Comparison of ENCODE assay signal across 19 cellular contexts in the genomic region with DNA sequence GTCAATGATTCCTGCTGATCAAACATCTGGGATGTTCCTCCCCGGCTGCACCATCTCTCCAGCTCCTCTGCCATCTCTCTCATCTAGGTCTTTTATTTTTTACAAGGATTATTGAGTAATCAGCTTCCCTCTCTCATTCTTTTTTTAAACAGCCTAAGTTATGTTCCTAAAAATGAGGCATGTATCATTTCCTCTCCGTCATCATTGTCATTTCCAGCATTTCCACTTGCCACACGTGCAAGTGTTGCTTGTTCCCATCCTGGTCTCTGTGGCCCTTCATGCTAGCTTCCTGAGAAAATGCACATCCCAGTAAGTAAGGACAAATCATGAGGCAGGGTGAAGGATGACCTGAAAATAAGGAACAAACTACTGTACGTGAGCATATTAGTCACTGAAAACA.
DNase-seq lines count a peak whose midpoint lies in the region; TF ChIP-seq lines count a peak whose summit lies in the region.
"Had no signal": no experiment of that assay in that cellular context is flagged by ENCODE, and none has a peak within 500 bp of the region (broad histone marks: within the 10 kb centered on the region; RNA-seq: fewer than 3 reads in every experiment).

No MANE protein-coding gene starts in this region.

- no peak overlapping the region for H2AFZ ChIP-seq in fibroblast of lung (ENCODE audit: low read length)

- H3K4me1 ChIP-seq in BLaER1 treated with 17β-estradiol and CSF1 and Interleukin-3, amounts not matched to agents 10 nM and 100 nM, result peaks cover 0 to 38% (median 13%) of the 10 kb centered on the region in 10 experiments; a peak in 12 of 20 replicates
- H3K4me1 ChIP-seq in fibroblast of lung (ENCODE audit: control insufficient read depth, extremely low read depth, insufficient read depth, low read length) (peaks cover 6% of the 10 kb centered on the region), ovary (ENCODE audit: insufficient read depth) (no peaks in the 10 kb centered on the region)
- H3K4me1 ChIP-seq: esophagus muscularis mucosa, Peyer's patch had no signal

- TF ChIP-seq POLR2A in ovary (IDR thresholded peaks at IDR 0.05), result no peak

- H3K27ac Mint-ChIP-seq in activated CD4-positive, alpha-beta T cell treated with anti-CD3 and anti-CD28 coated beads, Interleukin-2, amount 10 ng/mL, durations not matched to agents 24 days and 14 days, result no peak overlapping the region
- H3K27ac Mint-ChIP-seq: activated naive CD8-positive, alpha-beta T cell treated with anti-CD3 and anti-CD28 coated beads, Interleukin-2, amount 10 ng/mL, durations not matched to agents 7 days and 5 days had no signal

- H3K4me3 ChIP-seq in BLaER1 treated with 17β-estradiol and CSF1 and Interleukin-3, amounts not matched to agents 10 nM and 100 nM, result no peak overlapping the region
- H3K4me3 ChIP-seq in fibroblast of lung (replicated peaks in 1 of 4; ENCODE audit: control extremely low read depth in 1 of 4, insufficient read depth in 1 of 4, low read depth in 3 of 4, low read length in 4 of 4) (no peak overlapping the region), ovary (no peak overlapping the region)
- H3K4me3 ChIP-seq: esophagus muscularis mucosa, Peyer's patch had no signal

- H4K20me1 ChIP-seq in BLaER1 treated with 17β-estradiol and CSF1 and Interleukin-3, amounts not matched to agents 10 nM and 100 nM, result no peaks in the 10 kb centered on the region
- no peaks in the 10 kb centered on the region for H4K20me1 ChIP-seq in fibroblast of lung (ENCODE audit: control insufficient read depth, extremely low read depth, insufficient read depth, low read length)

- H3K27me3 ChIP-seq in BLaER1 treated with 17β-estradiol and CSF1 and Interleukin-3, amounts not matched to agents 10 nM and 100 nM, result no peaks in the 10 kb centered on the region
- H3K27me3 ChIP-seq in fibroblast of lung (ENCODE audit: control insufficient read depth, insufficient read depth, low read length) (no peaks in the 10 kb centered on the region), ovary (no peaks in the 10 kb centered on the region)
- H3K27me3 ChIP-seq: esophagus muscularis mucosa, Peyer's patch had no signal

- peak overlapping the region in 7 of 11 experiments; percentile 11 to 80 (median 48); a peak in 9 of 22 replicates for H3K27ac ChIP-seq in BLaER1 treated with 17β-estradiol and CSF1 and Interleukin-3, amounts not matched to agents 10 nM and 100 nM
- H3K27ac ChIP-seq in fibroblast of lung (ENCODE audit: insufficient read depth, low read length) (peak overlapping the region; percentile 69), ovary (no peak overlapping the region)
- H3K27ac ChIP-seq: esophagus muscularis mucosa had no signal

- H3K4me2 ChIP-seq in BLaER1 treated with 17β-estradiol and CSF1 and Interleukin-3, amounts not matched to agents 10 nM and 100 nM, result peak overlapping the region in 7 of 11 experiments; percentile 7 to 89 (median 69); a peak in 13 of 22 replicates
- H3K4me2 ChIP-seq in fibroblast of lung (ENCODE audit: extremely low read depth, insufficient read depth, low read length), result no peak overlapping the region

- intact Hi-C loops in ovary (cut with DNase I), result no loop called here
- intact Hi-C loops in activated CD4-positive, alpha-beta T cell treated with anti-CD3 and anti-CD28 coated beads, Interleukin-2, amount 10 ng/mL, durations not matched to agents 24 days and 14 days (cut with micrococcal nuclease), result no loop called here

- H3K9me3 ChIP-seq in BLaER1 treated with 17β-estradiol and CSF1 and Interleukin-3, amounts not matched to agents 10 nM and 100 nM (replicated peaks in 1 of 11), result no peaks in the 10 kb centered on the region
- H3K9me3 ChIP-seq in fibroblast of lung (ENCODE audit: control insufficient read depth, insufficient read depth, low read depth, low read length) (no peaks in the 10 kb centered on the region), ovary (no peaks in the 10 kb centered on the region)
- H3K9me3 ChIP-seq: esophagus muscularis mucosa, Peyer's patch had no signal

- no peaks in the 10 kb centered on the region for H3K36me3 Mint-ChIP-seq in activated CD4-positive, alpha-beta T cell treated with anti-CD3 and anti-CD28 coated beads, Interleukin-2, amount 10 ng/mL, durations not matched to agents 24 days and 14 days (ENCODE audit: low read depth)
- H3K36me3 Mint-ChIP-seq: activated naive CD8-positive, alpha-beta T cell treated with anti-CD3 and anti-CD28 coated beads, Interleukin-2, amount 10 ng/mL, durations not matched to agents 7 days and 5 days had no signal

- no peaks in the 10 kb centered on the region for H3K79me2 ChIP-seq in fibroblast of lung (ENCODE audit: control insufficient read depth, insufficient read depth, low read length)

- peak; percentile 83 for TF ChIP-seq EP300 in ovary (IDR thresholded peaks at IDR 0.05)

- no peaks in the 10 kb centered on the region for H3K9me3 Mint-ChIP-seq in activated CD4-positive, alpha-beta T cell treated with anti-CD3 and anti-CD28 coated beads, Interleukin-2, amount 10 ng/mL, durations not matched to agents 24 days and 14 days

- H3K27me3 Mint-ChIP-seq in activated CD4-positive, alpha-beta T cell treated with anti-CD3 and anti-CD28 coated beads, Interleukin-2, amount 10 ng/mL, durations not matched to agents 24 days and 14 days, result no peaks in the 10 kb centered on the region
- H3K27me3 Mint-ChIP-seq: activated naive CD8-positive, alpha-beta T cell treated with anti-CD3 and anti-CD28 coated beads, Interleukin-2, amount 10 ng/mL, durations not matched to agents 7 days and 5 days had no signal

- H3K4me3 Mint-ChIP-seq in activated CD4-positive, alpha-beta T cell treated with anti-CD3 and anti-CD28 coated beads, Interleukin-2, amount 10 ng/mL, durations not matched to agents 24 days and 14 days, result no peak overlapping the region
- H3K4me3 Mint-ChIP-seq: activated naive CD8-positive, alpha-beta T cell treated with anti-CD3 and anti-CD28 coated beads, Interleukin-2, amount 10 ng/mL, durations not matched to agents 7 days and 5 days; activated T-cell treated with anti-CD3 and anti-CD28 coated beads, Interleukin-2, amount 50 U/mL, for 4 hours had no signal

- TF ChIP-seq CTCF in fibroblast of lung (conservative IDR thresholded peaks at IDR 0.05 in 1 of 2, IDR thresholded peaks at IDR 0.05 in 1 of 2; ENCODE audit: low read depth in 1 of 2, low read length in 2 of 2) (no peak), ovary (IDR thresholded peaks at IDR 0.05) (no peak)

- WGBS in ovary, 3 donors, result 67 to 85% (median 74%) methylated on average over 4 of the region's 4 CpGs

- H3K9ac ChIP-seq in BLaER1 treated with 17β-estradiol and CSF1 and Interleukin-3, amounts not matched to agents 10 nM and 100 nM, result peak overlapping the region in 4 of 11 experiments; percentile 11 to 66 (median 44); a peak in 5 of 22 replicates
- H3K9ac ChIP-seq in fibroblast of lung (ENCODE audit: insufficient read depth, low read length), result no peak overlapping the region

- no peaks in the 10 kb centered on the region for H3K36me3 ChIP-seq in BLaER1 treated with 17β-estradiol and CSF1 and Interleukin-3, amounts not matched to agents 10 nM and 100 nM
- H3K36me3 ChIP-seq in fibroblast of lung (ENCODE audit: control insufficient read depth, insufficient read depth, low read length) (no peaks in the 10 kb centered on the region), ovary (no peaks in the 10 kb centered on the region)
- H3K36me3 ChIP-seq: esophagus muscularis mucosa, Peyer's patch had no signal

- H3K4me1 Mint-ChIP-seq in activated CD4-positive, alpha-beta T cell treated with anti-CD3 and anti-CD28 coated beads, Interleukin-2, amount 10 ng/mL, durations not matched to agents 24 days and 14 days, result no peaks in the 10 kb centered on the region
- H3K4me1 Mint-ChIP-seq: activated naive CD8-positive, alpha-beta T cell treated with anti-CD3 and anti-CD28 coated beads, Interleukin-2, amount 10 ng/mL, durations not matched to agents 7 days and 5 days had no signal

- DNase-seq in MV-4-11 (lab: John Stamatoyannopoulos, UW), result peak; percentile 66
- peak; percentile 29 to 81 for DNase-seq in fibroblast of lung (ENCODE audit: low read depth in 2 of 2)
- no peak for DNase-seq in ovary
- no peak for DNase-seq in cerebellar nuclear complex (lab: John Stamatoyannopoulos, UW)
- no peak for DNase-seq in SHP77 (lab: John Stamatoyannopoulos, UW)
- no peak for DNase-seq in activated CD4-positive, alpha-beta T cell treated with anti-CD3 and anti-CD28 coated beads, Interleukin-2, amount 10 ng/mL, durations not matched to agents 24 days and 14 days
- DNase-seq in NCI-H2196 (lab: John Stamatoyannopoulos, UW; ENCODE audit: unreplicated experiment), result no peak
- DNase-seq: activated naive CD8-positive, alpha-beta T cell treated with anti-CD3 and anti-CD28 coated beads, Interleukin-2, amount 10 ng/mL, durations not matched to agents 7 days and 5 days; activated T-cell treated with anti-CD3 and anti-CD28 coated beads, Interleukin-2, amount 50 U/mL, for 4 hours; C1 segment of cervical spinal cord; cortex of kidney; DND-41; KG1; NCI-H2029; NCI-H526 treated with DMSO at 0.1 percent for 48 hours; Peyer's patch; substantia nigra had no signal

Comparison
In these comparisons a context has a peak if more than half of its experiments do, and no peak if none do; other contexts are left out.
1. H3K27ac ChIP-seq: peak in BLaER1 treated with 17β-estradiol and CSF1 and Interleukin-3, amounts not matched to agents 10 nM and 100 nM (7 of 11) and fibroblast of lung (single experiment); none in ovary (0 of 2).
2. DNase-seq: peak in MV-4-11 (single experiment) and fibroblast of lung (2 of 2); none in ovary (0 of 5), cerebellar nuclear complex (0 of 2), SHP77 (0 of 2), activated CD4-positive, alpha-beta T cell treated with anti-CD3 and anti-CD28 coated beads, Interleukin-2, amount 10 ng/mL, durations not matched to agents 24 days and 14 days (single experiment) and NCI-H2196 (single experiment).